9 cellular contexts compared by ENCODE assay signal in genomic region chr5:123089572-123089970, GRCh38. TPM values are rescaled to one million over a fixed set of nuclear protein-coding genes. Genes with fewer than 3 reads are reported as not detected.
DNase-seq lines count a peak whose midpoint lies in the region; ATAC-seq and FAIRE-seq lines count a peak whose summit lies in the region.
"Had no signal": no experiment of that assay in that cellular context is flagged by ENCODE, and none has a peak within 500 bp of the region (broad histone marks: within the 10 kb centered on the region; RNA-seq: fewer than 3 reads in every experiment).

No MANE protein-coding gene starts in this region.

- whole genome bisulfite sequencing in ectodermal cell, 2 experiments, result 0% methylated on average over 41 of the region's 41 CpGs

- H3K36me3 ChIP-seq in ectodermal cell (ENCODE audit: control insufficient read depth, insufficient read depth, low read length) (no peaks in the 10 kb centered on the region), mucosa of rectum (ENCODE audit: control insufficient read depth in 2 of 2, insufficient read depth in 2 of 2, low read length in 2 of 2) (no peaks in the 10 kb centered on the region)
- H3K36me3 ChIP-seq in CD8-positive, alpha-beta memory T cell (ENCODE audit: insufficient read depth, low read length), result no peaks in the 10 kb centered on the region

- peaks cover 26 to 55% (median 29%) of the 10 kb centered on the region in 3 donors for H3K4me1 Mint-ChIP-seq in CD8-positive, alpha-beta memory T cell

- no peak for FAIRE-seq in HTR-8/SVneo (lab: Jason Lieb, UNC)

- no peak overlapping the region for H3K9ac ChIP-seq in mucosa of rectum (ENCODE audit: low read depth in 1 of 2, low read length in 2 of 2)

- peak overlapping the region in 1 of 7 donors; percentile 69 for H3K4me3 Mint-ChIP-seq in CD8-positive, alpha-beta memory T cell

- CTCF ChIA-PET in CD8-positive, alpha-beta memory T cell (lab: Charles Lee), result no interaction called here

- POLR2A ChIA-PET in CD8-positive, alpha-beta memory T cell (lab: Charles Lee), result no interaction called here

- no peaks in the 10 kb centered on the region for H3K36me3 Mint-ChIP-seq in CD8-positive, alpha-beta memory T cell

- H3K27ac ChIP-seq in ectodermal cell (ENCODE audit: insufficient read depth, low read depth, low read length, poor library complexity, severe bottlenecking) (no peak overlapping the region), mucosa of rectum (ENCODE audit: low read depth in 2 of 2, low read length in 2 of 2) (no peak overlapping the region)
- no peak overlapping the region for H3K27ac ChIP-seq in CD8-positive, alpha-beta memory T cell (ENCODE audit: low read depth, low read length)

- no peak for ATAC-seq in activated CD4-positive, CD25-positive, alpha-beta regulatory T cell treated with anti-CD3 and anti-CD28 coated beads, Interleukin-2, amount 50 U/mL, for 24 hours

- peaks cover 41% of the 10 kb centered on the region for H3K4me1 ChIP-seq in ectodermal cell (ENCODE audit: control insufficient read depth, insufficient read depth, low read length)
- peaks cover 8 to 15% of the 10 kb centered on the region in 2 donors for H3K4me1 ChIP-seq in mucosa of rectum (ENCODE audit: control insufficient read depth in 2 of 2, insufficient read depth in 2 of 2, low read length in 2 of 2)
- no peaks in the 10 kb centered on the region for H3K4me1 ChIP-seq in CD8-positive, alpha-beta memory T cell (ENCODE audit: insufficient read depth, low read length)

- H3K9me3 ChIP-seq in ectodermal cell (ENCODE audit: control insufficient read depth, low read length) (no peaks in the 10 kb centered on the region), mucosa of rectum (ENCODE audit: control insufficient read depth in 2 of 2, low read length in 2 of 2) (no peaks in the 10 kb centered on the region)
- H3K9me3 ChIP-seq in CD8-positive, alpha-beta memory T cell (ENCODE audit: low read length), result no peaks in the 10 kb centered on the region

- H3K9me3 Mint-ChIP-seq in CD8-positive, alpha-beta memory T cell, result no peaks in the 10 kb centered on the region
- H3K9me3 Mint-ChIP-seq: activated naive CD4-positive, alpha-beta T cell treated with anti-CD3 and anti-CD28 coated beads, Interleukin-2, amount 50 U/mL, for 72 hours had no signal

- H3K27me3 ChIP-seq in ectodermal cell (ENCODE audit: control insufficient read depth, insufficient read depth, low read length, poor library complexity, severe bottlenecking) (peaks cover 100% of the 10 kb centered on the region), mucosa of rectum (ENCODE audit: control insufficient read depth in 2 of 2, insufficient read depth in 2 of 2, low read length in 2 of 2) (peaks cover 52 to 73% of the 10 kb centered on the region in 2 donors)
- H3K27me3 ChIP-seq in CD8-positive, alpha-beta memory T cell (ENCODE audit: insufficient read depth, low read length, poor library complexity, severe bottlenecking), result peaks cover 28% of the 10 kb centered on the region

- H3K27ac Mint-ChIP-seq in CD8-positive, alpha-beta memory T cell, result no peak overlapping the region
- H3K27ac Mint-ChIP-seq: activated naive CD4-positive, alpha-beta T cell treated with anti-CD3 and anti-CD28 coated beads, Interleukin-2, amount 50 U/mL, for 72 hours had no signal

- peak overlapping the region; percentile 39 for H3K4me3 ChIP-seq in ectodermal cell (ENCODE audit: insufficient read depth, low read depth, low read length)
- H3K4me3 ChIP-seq in mucosa of rectum (ENCODE audit: low read length in 2 of 2), result peak overlapping the region; percentile 55 to 56
- no peak overlapping the region for H3K4me3 ChIP-seq in CD8-positive, alpha-beta memory T cell (ENCODE audit: low read length)

- H3K27me3 Mint-ChIP-seq in CD8-positive, alpha-beta memory T cell, result peaks cover 66 to 80% of the 10 kb centered on the region in 2 donors

- DNase-seq in AG08395 (ENCODE audit: low spot score), result peak; percentile 38
- DNase-seq in HTR-8/SVneo (ENCODE audit: insufficient read length, low spot score), result peak; percentile 22
- no peak for DNase-seq in DMS79 treated with DMSO at 0.1 percent for 48 hours (lab: John Stamatoyannopoulos, UW)
- no peak for DNase-seq in CD8-positive, alpha-beta memory T cell
- no peak for DNase-seq in globus pallidus (ENCODE audit: low spot score)

RNA-seq across cellular contexts. Expression of gene PRDM6, which starts 0.5 kb away (rescaled TPM):
- 0.20 TPM for polyA plus RNA-seq in ectodermal cell (2013, experiment 1 of 4)
- 0.16 TPM for polyA plus RNA-seq in ectodermal cell (2013, experiment 2 of 4)
- polyA plus RNA-seq in ectodermal cell (2013, experiment 3 of 4), result 0.27 TPM
- 0.61 TPM for polyA plus RNA-seq in ectodermal cell (2013, experiment 4 of 4)
- total RNA-seq in CD8-positive, alpha-beta memory T cell, result not detected
- not detected for polyA plus RNA-seq in CD8-positive, alpha-beta memory T cell
- total RNA-seq: activated naive CD4-positive, alpha-beta T cell treated with anti-CD3 and anti-CD28 coated beads, Interleukin-2, amount 50 U/mL, for 72 hours had no signal

RNA-seq across cellular contexts. Expression of gene PPIC, which starts 53.0 kb away (rescaled TPM):
- 0.39 TPM for polyA plus RNA-seq in ectodermal cell (2013, experiment 1 of 4)
- polyA plus RNA-seq in ectodermal cell (2013, experiment 2 of 4), result 0.27 TPM
- polyA plus RNA-seq in ectodermal cell (2013, experiment 3 of 4), result 0.85 TPM
- polyA plus RNA-seq in ectodermal cell (2013, experiment 4 of 4), result 1.1 TPM
- not detected for total RNA-seq in CD8-positive, alpha-beta memory T cell
- polyA plus RNA-seq in CD8-positive, alpha-beta memory T cell, result not detected
- total RNA-seq: activated naive CD4-positive, alpha-beta T cell treated with anti-CD3 and anti-CD28 coated beads, Interleukin-2, amount 50 U/mL, for 72 hours had no signal

Comparison
In these comparisons a context has a peak if more than half of its experiments do, and no peak if none do; other contexts are left out.
1. DNase-seq: peak in AG08395 (single experiment) and HTR-8/SVneo (single experiment); none in DMS79 treated with DMSO at 0.1 percent for 48 hours (single experiment), CD8-positive, alpha-beta memory T cell (0 of 5) and globus pallidus (single experiment).